ENCODE assay signal across 8 cellular contexts in genomic region chr4:37686373-37687174, GRCh38. TPM values are rescaled to one million over a fixed set of nuclear protein-coding genes. Genes with fewer than 3 reads are reported as not detected.
A peak's percentile ranks its signal among the peaks of the same experiment; 100 is the strongest.
DNase-seq lines count a peak whose midpoint lies in the region; ATAC-seq and TF ChIP-seq lines count a peak whose summit lies in the region.

A gene with protein sequence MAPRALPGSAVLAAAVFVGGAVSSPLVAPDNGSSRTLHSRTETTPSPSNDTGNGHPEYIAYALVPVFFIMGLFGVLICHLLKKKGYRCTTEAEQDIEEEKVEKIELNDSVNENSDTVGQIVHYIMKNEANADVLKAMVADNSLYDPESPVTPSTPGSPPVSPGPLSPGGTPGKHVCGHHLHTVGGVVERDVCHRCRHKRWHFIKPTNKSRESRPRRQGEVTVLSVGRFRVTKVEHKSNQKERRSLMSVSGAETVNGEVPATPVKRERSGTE (minus strand): TSS chr4:37686376. CDS start chr4:37686287, 89 bp downstream.

- peak; percentile 98 for DNase-seq in ACHN
- DNase-seq in NCI-H226 = peak; percentile 93
- peak; percentile 95 for DNase-seq in activated B cell treated with CpG ODN at 0.5 μM for 24 hours
- DNase-seq in cardiac fibroblast (ENCODE audit: low read depth in 2 of 2) = peak; percentile 100

- H3K36me3 Mint-ChIP-seq in activated B cell treated with CpG ODN at 0.5 μM for 24 hours (ENCODE audit: low read depth) = no peaks in the 10 kb centered on the region

- peaks cover 41% of the 10 kb centered on the region for H3K4me1 Mint-ChIP-seq in activated B cell treated with CpG ODN at 0.5 μM for 24 hours

- H3K27ac ChIP-seq in iPS-20b (ENCODE audit: low read length) = no peak within 1 kb of the TSS
- peak within 1 kb of the TSS; percentile 82 to 99 (median 93) for H3K27ac ChIP-seq in skin epidermis

- no peaks in the 10 kb centered on the region for H3K36me3 ChIP-seq in iPS-20b (ENCODE audit: insufficient read depth, low read depth, low read length)

- intact Hi-C loops in activated B cell treated with CpG ODN at 0.5 μM for 24 hours (cut with micrococcal nuclease) = loop anchor here (1.0 to 10.0 kb wide), 9 partner anchors 10 to 1432 kb away; partner anchors contain the start of genes KLF3, PGM2 and TBC1D1

- CTCF ChIA-PET in activated B cell treated with CpG ODN at 0.5 μM for 24 hours (lab: Charles Lee) = no interaction called here

- peaks cover 22% of the 10 kb centered on the region for H3K4me1 ChIP-seq in iPS-20b (ENCODE audit: insufficient read depth, low read length)

- peaks cover 8% of the 10 kb centered on the region for H3K27me3 Mint-ChIP-seq in activated B cell treated with CpG ODN at 0.5 μM for 24 hours

- POLR2A ChIA-PET in activated B cell treated with CpG ODN at 0.5 μM for 24 hours (lab: Charles Lee) = interaction anchor here (0.6 to 1.5 kb wide), 3 partner anchors 25 to 1039 kb away, joined by 3 to 8 read pairs (median 4); partner anchors contain the start of gene PGM2

- ATAC-seq in GM18909 (IDR thresholded peaks at IDR 0.05; ENCODE audit: poor library complexity, unreplicated experiment) = peak; percentile 85
- peak; percentile 82 for ATAC-seq in HG03196 (IDR thresholded peaks at IDR 0.05; ENCODE audit: unreplicated experiment)
- peak; percentile 86 for ATAC-seq in activated B cell treated with CpG ODN at 0.5 μM for 24 hours (ENCODE audit: low read depth)

- H3K27ac Mint-ChIP-seq in activated B cell treated with CpG ODN at 0.5 μM for 24 hours = peak within 1 kb of the TSS; percentile 80

- in situ Hi-C loops in ACHN (cut with HindIII; ENCODE audit: low pct_ligation_motif_present, low pct_unique_long_range_greater_than_20kb, low sequenced_read_pairs) = no loop called here

- no peaks in the 10 kb centered on the region for H3K9me3 ChIP-seq in iPS-20b (ENCODE audit: insufficient read depth, low read depth, low read length)

- peak within 1 kb of the TSS; percentile 74 for H3K9ac ChIP-seq in iPS-20b (ENCODE audit: low read depth, low read length)

- H3K4me3 ChIP-seq in cardiac fibroblast (replicated peaks in 1 of 2; ENCODE audit: low read depth in 2 of 2, low read length in 2 of 2) (peak within 1 kb of the TSS; percentile 70 to 91), iPS-20b (ENCODE audit: low read length) (peak within 1 kb of the TSS; percentile 70), skin epidermis (peak within 1 kb of the TSS; percentile 77 to 95 (median 89))

- H3K4me3 Mint-ChIP-seq in activated B cell treated with CpG ODN at 0.5 μM for 24 hours = peak within 1 kb of the TSS; percentile 97

- no peak for TF ChIP-seq CTCF in activated B cell treated with CpG ODN at 0.5 μM for 24 hours (IDR thresholded peaks at IDR 0.05)
- TF ChIP-seq CTCF in cardiac fibroblast (IDR thresholded peaks at IDR 0.05; ENCODE audit: low read depth, low read length) = no peak

- peaks cover 30% of the 10 kb centered on the region for H3K27me3 ChIP-seq in iPS-20b (ENCODE audit: insufficient read depth, low read length)

- no peaks in the 10 kb centered on the region for H3K9me3 Mint-ChIP-seq in activated B cell treated with CpG ODN at 0.5 μM for 24 hours

RNA-seq across cellular contexts. Expression of the gene that starts here (rescaled TPM):
- 0.71 and 1.0 TPM in 2 replicates for total RNA-seq in activated B cell treated with CpG ODN at 0.5 μM for 24 hours
